In genomic region chr10:71834343-71834674, GRCh38 we compare ENCODE assay signal across 16 cellular contexts. TPM values are rescaled to one million over a fixed set of nuclear protein-coding genes. Genes with fewer than 3 reads are reported as not detected.
DNase-seq lines count a peak whose midpoint lies in the region; ATAC-seq and TF ChIP-seq lines count a peak whose summit lies in the region.
"Had no signal": no experiment of that assay in that cellular context is flagged by ENCODE, and none has a peak within 500 bp of the region (broad histone marks: within the 10 kb centered on the region; RNA-seq: fewer than 3 reads in every experiment).

No MANE protein-coding gene starts in this region.

- H3K9me3 Mint-ChIP-seq in neural progenitor cell (no peaks in the 10 kb centered on the region), chondrocyte (ENCODE audit: low read depth) (no peaks in the 10 kb centered on the region)
- no peaks in the 10 kb centered on the region for H3K9me3 Mint-ChIP-seq in stimulated activated naive CD8-positive, alpha-beta T cell treated with anti-CD3 and anti-CD28 coated beads, Interleukin-15, amount 100 ng/mL, for 72 hours
- H3K9me3 Mint-ChIP-seq: CD8-positive, alpha-beta T cell had no signal

- H3K27ac ChIP-seq in OCI-LY7 (ENCODE audit: low read depth, low read length, poor library complexity, severe bottlenecking) (no peak overlapping the region), caudate nucleus (ENCODE audit: low read depth, low read length) (peak overlapping the region; percentile 58), neural progenitor cell (no peak overlapping the region), temporal lobe (ENCODE audit: low read depth, low read length) (peak overlapping the region; percentile 5)
- H3K27ac ChIP-seq: SJSA1 had no signal

- H3K4me3 ChIP-seq in OCI-LY7 (ENCODE audit: low read depth, low read length, poor library complexity, severe bottlenecking) (no peak overlapping the region), neural progenitor cell (no peak overlapping the region)
- H3K4me3 ChIP-seq: SJSA1 had no signal

- no TSS peak for BruUV-seq in OCI-LY7 (replicated peaks; lab: Mats Ljungman, UMichigan)

- H3K4me3 Mint-ChIP-seq in neural progenitor cell (no peak overlapping the region), chondrocyte (ENCODE audit: unreplicated experiment) (no peak overlapping the region)
- no peak overlapping the region for H3K4me3 Mint-ChIP-seq in stimulated activated naive CD8-positive, alpha-beta T cell treated with anti-CD3 and anti-CD28 coated beads, Interleukin-15, amount 100 ng/mL, for 72 hours
- H3K4me3 Mint-ChIP-seq: CD8-positive, alpha-beta T cell had no signal

- TF ChIP-seq CTCF in OCI-LY7 (conservative IDR thresholded peaks at IDR 0.05; ENCODE audit: low read length): no peak
- TF ChIP-seq CTCF in neural progenitor cell (IDR thresholded peaks at IDR 0.05): no peak
- no peak for TF ChIP-seq CTCF in chondrocyte (IDR thresholded peaks at IDR 0.05)

- CTCF ChIA-PET in OCI-LY7 (lab: Charles Lee; ENCODE audit: unreplicated experiment): interaction anchor here (2.8 kb wide), 1 partner anchor 63 kb away, joined by 14 read pairs; no protein-coding TSS in a partner anchor

- peaks cover 62% of the 10 kb centered on the region for H3K79me2 ChIP-seq in OCI-LY7 (ENCODE audit: insufficient read depth, low read depth, low read length)
- peaks cover 75% of the 10 kb centered on the region for H3K79me2 ChIP-seq in neural progenitor cell (ENCODE audit: low read depth)

- intact Hi-C loops in OCI-LY7 (cut with micrococcal nuclease; ENCODE audit: unreplicated experiment): no loop called here

- peak overlapping the region; percentile 39 for H3K4me2 ChIP-seq in OCI-LY7 (ENCODE audit: low read length)
- no peak overlapping the region for H3K4me2 ChIP-seq in neural progenitor cell

- H3K36me3 ChIP-seq in OCI-LY7 (ENCODE audit: insufficient read depth, low read length) (peaks cover 55% of the 10 kb centered on the region), neural progenitor cell (no peaks in the 10 kb centered on the region)

- peaks cover 67% of the 10 kb centered on the region for H3K4me1 ChIP-seq in OCI-LY7 (ENCODE audit: insufficient read depth, low read length, poor library complexity, severe bottlenecking)
- H3K4me1 ChIP-seq in neural progenitor cell: peaks cover 35% of the 10 kb centered on the region

- H2AFZ ChIP-seq in OCI-LY7 (ENCODE audit: low read length): no peak overlapping the region
- H2AFZ ChIP-seq in neural progenitor cell (replicated peaks): no peak overlapping the region

- H3K36me3 Mint-ChIP-seq in neural progenitor cell (peaks cover 25% of the 10 kb centered on the region), chondrocyte (ENCODE audit: low read depth) (peaks cover 18% of the 10 kb centered on the region)

- peak overlapping the region; percentile 51 for H3K27ac Mint-ChIP-seq in neural progenitor cell
- H3K27ac Mint-ChIP-seq in stimulated activated naive CD8-positive, alpha-beta T cell treated with anti-CD3 and anti-CD28 coated beads, Interleukin-15, amount 100 ng/mL, for 72 hours: no peak overlapping the region
- no peak overlapping the region for H3K27ac Mint-ChIP-seq in chondrocyte (ENCODE audit: unreplicated experiment)
- H3K27ac Mint-ChIP-seq: CD8-positive, alpha-beta T cell had no signal

- H3K9me3 ChIP-seq in OCI-LY7 (ENCODE audit: low read length) (no peaks in the 10 kb centered on the region), neural progenitor cell (ENCODE audit: low read depth) (no peaks in the 10 kb centered on the region)
- H3K9me3 ChIP-seq: SJSA1 had no signal

- no peaks in the 10 kb centered on the region for H3K9me2 ChIP-seq in OCI-LY7 (ENCODE audit: insufficient read depth, low read length)

- H3K4me1 Mint-ChIP-seq in neural progenitor cell (peaks cover 44% of the 10 kb centered on the region), chondrocyte (ENCODE audit: low read depth) (peaks cover 50% of the 10 kb centered on the region)
- H3K4me1 Mint-ChIP-seq in stimulated activated naive CD8-positive, alpha-beta T cell treated with anti-CD3 and anti-CD28 coated beads, Interleukin-15, amount 100 ng/mL, for 72 hours: peaks cover 56% of the 10 kb centered on the region

- POLR2A ChIA-PET in OCI-LY7 (lab: Charles Lee): interaction anchor here (1.8 to 3.2 kb wide), 3 partner anchors 17 to 55 kb away, joined by 5 to 34 read pairs (median 5); partner anchors contain the start of gene PSAP

- ATAC-seq in stimulated activated naive CD8-positive, alpha-beta T cell treated with anti-CD3 and anti-CD28 coated beads, Interleukin-15, amount 100 ng/mL, for 72 hours: no peak
- ATAC-seq in HG02623 (IDR thresholded peaks at IDR 0.05; ENCODE audit: unreplicated experiment): no peak
- ATAC-seq: CD8-positive, alpha-beta T cell had no signal

- H3K27me3 Mint-ChIP-seq in neural progenitor cell (ENCODE audit: insufficient read depth, low read depth) (peaks cover 4% of the 10 kb centered on the region), chondrocyte (ENCODE audit: low read depth) (no peaks in the 10 kb centered on the region)
- H3K27me3 Mint-ChIP-seq in stimulated activated naive CD8-positive, alpha-beta T cell treated with anti-CD3 and anti-CD28 coated beads, Interleukin-15, amount 100 ng/mL, for 72 hours: no peaks in the 10 kb centered on the region

- H4K20me1 ChIP-seq in OCI-LY7 (ENCODE audit: insufficient read depth, low read length): peaks cover 4% of the 10 kb centered on the region; the same call in 1 of the 2 replicates
- peaks cover 71% of the 10 kb centered on the region for H4K20me1 ChIP-seq in neural progenitor cell (ENCODE audit: low read depth)

- H3F3A ChIP-seq in neural progenitor cell (ENCODE audit: low read depth): peaks cover under 1% of the 10 kb centered on the region

- no peaks in the 10 kb centered on the region for H3K27me3 ChIP-seq in neural progenitor cell
- H3K27me3 ChIP-seq: SJSA1 had no signal

- no peak for DNase-seq in OCI-LY7 (ENCODE audit: low spot score)
- DNase-seq in caudate nucleus (lab: John Stamatoyannopoulos, UW): no peak
- no peak for DNase-seq in neural progenitor cell (ENCODE audit: low spot score)
- no peak for DNase-seq in stimulated activated naive CD8-positive, alpha-beta T cell treated with anti-CD3 and anti-CD28 coated beads, Interleukin-15, amount 100 ng/mL, for 72 hours
- no peak for DNase-seq in chondrocyte (ENCODE audit: low spot score)
- DNase-seq: ACHN; CD8-positive, alpha-beta T cell; DMS79 treated with DMSO at 0.1 percent for 48 hours; H7; IMR-90; NCI-H1105 treated with DMSO at 0.1 percent for 48 hours; NCI-H187; OCI-M1 had no signal

- no peak overlapping the region for H3K9ac ChIP-seq in neural progenitor cell

RNA-seq across cellular contexts. Expression of gene PSAP, which starts 16.7 kb away (rescaled TPM):
- total RNA-seq in OCI-LY7 (2014; rRNA removed; shearing (Covaris generic)): 156 and 163 TPM in 2 replicates
- total RNA-seq in OCI-LY7 (2022) (186 and 200 TPM in 2 replicates), neural progenitor cell (ENCODE audit: low replicate concordance) (358 and 493 TPM in 2 replicates), temporal lobe (428 TPM), chondrocyte (963 to 1,130 TPM (median 970 TPM) in 3 replicates)

Comparison
In these comparisons a context has a peak if more than half of its experiments do, and no peak if none do; other contexts are left out.
1. H3K27ac ChIP-seq: peak in caudate nucleus (single experiment) and temporal lobe (single experiment); none in OCI-LY7 (single experiment) and neural progenitor cell (single experiment).